Comparison of ENCODE assay signal across 12 cellular contexts in genomic region chr18:51053822-51054221, GRCh38. TPM values are rescaled to one million over a fixed set of nuclear protein-coding genes. Genes with fewer than 3 reads are reported as not detected.
DNase-seq lines count a peak whose midpoint lies in the region; ATAC-seq and TF ChIP-seq lines count a peak whose summit lies in the region.
"Had no signal": no experiment of that assay in that cellular context is flagged by ENCODE, and none has a peak within 500 bp of the region (broad histone marks: within the 10 kb centered on the region; RNA-seq: fewer than 3 reads in every experiment).

No MANE protein-coding gene starts in this region.

- no peaks in the 10 kb centered on the region for H3K27me3 Mint-ChIP-seq in activated naive CD4-positive, alpha-beta T cell treated with anti-CD3 and anti-CD28 coated beads, Interleukin-2, amount 50 U/mL, for 24 hours
- no peaks in the 10 kb centered on the region for H3K27me3 Mint-ChIP-seq in activated naive CD8-positive, alpha-beta T cell treated with anti-CD3 and anti-CD28 coated beads, Interleukin-2, amount 50 U/mL, for 24 hours

- H3K9me3 ChIP-seq in thyroid gland, result no peaks in the 10 kb centered on the region
- H3K9me3 ChIP-seq: BLaER1 treated with 17β-estradiol and CSF1 and Interleukin-3, amounts not matched to agents 10 nM and 100 nM; testis had no signal

- H3K4me1 Mint-ChIP-seq in activated naive CD4-positive, alpha-beta T cell treated with anti-CD3 and anti-CD28 coated beads, Interleukin-2, amount 50 U/mL, for 24 hours, result peaks cover 52% of the 10 kb centered on the region
- H3K4me1 Mint-ChIP-seq in activated naive CD8-positive, alpha-beta T cell treated with anti-CD3 and anti-CD28 coated beads, Interleukin-2, amount 50 U/mL, for 24 hours, result peaks cover 22% of the 10 kb centered on the region

- no peak for TF ChIP-seq POLR2A in thyroid gland (IDR thresholded peaks at IDR 0.05)

- DNase-seq in activated naive CD4-positive, alpha-beta T cell treated with anti-CD3 and anti-CD28 coated beads, Interleukin-2, amount 50 U/mL, for 16 hours, result no peak
- no peak for DNase-seq in activated naive CD8-positive, alpha-beta T cell treated with anti-CD3 and anti-CD28 coated beads, Interleukin-2, amount 50 U/mL, for 24 hours
- no peak for DNase-seq in thyroid gland
- DNase-seq in caudate nucleus (lab: John Stamatoyannopoulos, UW), result no peak
- no peak for DNase-seq in NOMO-1 treated with DMSO at 0.1 percent for 48 hours (lab: John Stamatoyannopoulos, UW; ENCODE audit: unreplicated experiment)
- no peak for DNase-seq in substantia nigra (lab: John Stamatoyannopoulos, UW)
- DNase-seq: effector CD4-positive, alpha-beta T cell; left cardiac atrium; testis had no signal

- peaks cover 11% of the 10 kb centered on the region for H3K36me3 Mint-ChIP-seq in activated naive CD4-positive, alpha-beta T cell treated with anti-CD3 and anti-CD28 coated beads, Interleukin-2, amount 50 U/mL, for 24 hours
- H3K36me3 Mint-ChIP-seq in activated naive CD8-positive, alpha-beta T cell treated with anti-CD3 and anti-CD28 coated beads, Interleukin-2, amount 50 U/mL, for 24 hours (ENCODE audit: low read depth), result peaks cover 33% of the 10 kb centered on the region

- H3K27ac ChIP-seq in thyroid gland (peak overlapping the region in 2 of 3 donors; percentile 38 to 52), caudate nucleus (ENCODE audit: low read depth, low read length) (no peak overlapping the region), substantia nigra (ENCODE audit: low read depth, low read length, poor library complexity, severe bottlenecking) (no peak overlapping the region)
- H3K27ac ChIP-seq: testis had no signal

- peak overlapping the region; percentile 81 for H3K27ac Mint-ChIP-seq in activated naive CD4-positive, alpha-beta T cell treated with anti-CD3 and anti-CD28 coated beads, Interleukin-2, amount 50 U/mL, for 24 hours
- peak overlapping the region; percentile 73 for H3K27ac Mint-ChIP-seq in activated naive CD8-positive, alpha-beta T cell treated with anti-CD3 and anti-CD28 coated beads, Interleukin-2, amount 50 U/mL, for 24 hours

- intact Hi-C loops in thyroid gland (cut with DNase I), result no loop called here

- no peak for TF ChIP-seq CTCF in thyroid gland (IDR thresholded peaks at IDR 0.05)

- WGBS in thyroid gland, 2 donors, result 86 to 92% methylated on average over 1 of the region's 1 CpG

- H3K4me3 ChIP-seq in thyroid gland (replicated peaks in 1 of 3), result no peak overlapping the region
- H3K4me3 ChIP-seq: BLaER1 treated with 17β-estradiol and CSF1 and Interleukin-3, amounts not matched to agents 10 nM and 100 nM; testis had no signal

- ATAC-seq in HG03139 (IDR thresholded peaks at IDR 0.05; ENCODE audit: unreplicated experiment), result peak; percentile 55
- peak; percentile 59 for ATAC-seq in activated naive CD8-positive, alpha-beta T cell treated with anti-CD3 and anti-CD28 coated beads, Interleukin-2, amount 50 U/mL, for 24 hours
- ATAC-seq: left cardiac atrium had no signal

- no peaks in the 10 kb centered on the region for H3K27me3 ChIP-seq in thyroid gland
- H3K27me3 ChIP-seq: BLaER1 treated with 17β-estradiol and CSF1 and Interleukin-3, amounts not matched to agents 10 nM and 100 nM; testis had no signal

- H3K9me3 Mint-ChIP-seq in activated naive CD4-positive, alpha-beta T cell treated with anti-CD3 and anti-CD28 coated beads, Interleukin-2, amount 50 U/mL, for 24 hours, result no peaks in the 10 kb centered on the region
- no peaks in the 10 kb centered on the region for H3K9me3 Mint-ChIP-seq in activated naive CD8-positive, alpha-beta T cell treated with anti-CD3 and anti-CD28 coated beads, Interleukin-2, amount 50 U/mL, for 24 hours

- H3K4me1 ChIP-seq in thyroid gland, result peaks cover 11% of the 10 kb centered on the region in 2 donors
- H3K4me1 ChIP-seq: testis had no signal

- peaks cover 9 to 12% of the 10 kb centered on the region in 2 donors for H3K36me3 ChIP-seq in thyroid gland

- peak overlapping the region; percentile 3 for H3K4me3 Mint-ChIP-seq in activated naive CD4-positive, alpha-beta T cell treated with anti-CD3 and anti-CD28 coated beads, Interleukin-2, amount 50 U/mL, for 24 hours
- no peak overlapping the region for H3K4me3 Mint-ChIP-seq in activated naive CD8-positive, alpha-beta T cell treated with anti-CD3 and anti-CD28 coated beads, Interleukin-2, amount 50 U/mL, for 24 hours

RNA-seq across cellular contexts. Expression of gene SMAD4, which starts 23.8 kb away (rescaled TPM):
- total RNA-seq in thyroid gland, result 100 to 1,000 TPM; 163 to 305 (median 250) TPM

Comparison
In these comparisons a context has a peak if more than half of its experiments do, and no peak if none do; other contexts are left out.
1. H3K27ac ChIP-seq: peak in thyroid gland (2 of 3); none in caudate nucleus (single experiment) and substantia nigra (single experiment).